ENCODE assay signal across 14 cellular contexts in genomic region chr22:17164392-17165024, GRCh38. TPM values are rescaled to one million over a fixed set of nuclear protein-coding genes. Genes with fewer than 3 reads are reported as not detected.
DNase-seq lines count a peak whose midpoint lies in the region; ATAC-seq and TF ChIP-seq lines count a peak whose summit lies in the region.
"Had no signal": no experiment of that assay in that cellular context is flagged by ENCODE, and none has a peak within 500 bp of the region (broad histone marks: within the 10 kb centered on the region; RNA-seq: fewer than 3 reads in every experiment).

No MANE protein-coding gene starts in this region.

- WGBS in liver = 96% methylated on average over 3 of the region's 3 CpGs

- no peaks in the 10 kb centered on the region for H3K4me1 ChIP-seq in BE2C
- peaks cover 4 to 34% (median 26%) of the 10 kb centered on the region in 4 donors for H3K4me1 ChIP-seq in liver (ENCODE audit: control insufficient read depth in 4 of 4, insufficient read depth in 4 of 4, low read length in 3 of 4)

- no peak overlapping the region for H3K27ac ChIP-seq in liver (ENCODE audit: low read depth in 1 of 2, low read length in 2 of 2)

- no peak overlapping the region for H3K9ac ChIP-seq in liver (ENCODE audit: low read depth in 1 of 2, low read length in 2 of 2)

- TF ChIP-seq CTCF in BE2C (IDR thresholded peaks at IDR 0.05; ENCODE audit: low read depth, low read length) = peak; percentile 33
- TF ChIP-seq CTCF in HFF-Myc (IDR thresholded peaks at IDR 0.05; ENCODE audit: low read depth, low read length, missing control alignments) = peak; percentile 35
- TF ChIP-seq CTCF in astrocyte of the spinal cord (IDR thresholded peaks at IDR 0.05; ENCODE audit: low read depth, low read length) = peak; percentile 24
- peak; percentile 1 for TF ChIP-seq CTCF in liver (IDR thresholded peaks at IDR 0.05; ENCODE audit: low read depth, low read length, missing input control)

- H3K36me3 ChIP-seq in BE2C (no peaks in the 10 kb centered on the region), liver (ENCODE audit: control insufficient read depth in 4 of 4, insufficient read depth in 3 of 4, low read depth in 1 of 4, low read length in 3 of 4) (no peaks in the 10 kb centered on the region)

- ATAC-seq in HG03196 (IDR thresholded peaks at IDR 0.05; ENCODE audit: unreplicated experiment) = no peak
- ATAC-seq: effector memory CD8-positive, alpha-beta T cell; stimulated activated naive CD8-positive, alpha-beta T cell treated with anti-CD3 and anti-CD28 coated beads, Interleukin-15, amount 100 ng/mL, for 72 hours had no signal

- H3K27me3 ChIP-seq in BE2C (no peaks in the 10 kb centered on the region), liver (ENCODE audit: control insufficient read depth in 4 of 4, insufficient read depth in 4 of 4, low read length in 3 of 4) (no peaks in the 10 kb centered on the region)

- DNase-seq in BE2C (no peak), HFF-Myc (ENCODE audit: extremely low read depth, low read depth) (no peak), astrocyte of the spinal cord (ENCODE audit: low read depth, low spot score) (no peak), glomerular visceral epithelial cell (ENCODE audit: extremely low spot score) (no peak), islet precursor cell (no peak)
- no peak for DNase-seq in stimulated activated CD4-positive, alpha-beta T cell treated with anti-CD3 and anti-CD28 coated beads, Interleukin-12 subunit alpha, Interleukin-12 subunit beta, amount 100 ng/mL, for 4 hours
- DNase-seq: activated CD4-positive, alpha-beta T cell treated with anti-CD3 and anti-CD28 coated beads for 48 hours; activated naive CD4-positive, alpha-beta T cell treated with Interleukin-2 at 50 U/mL for 16 hours; effector memory CD8-positive, alpha-beta T cell; KG1; SHP77; stimulated activated naive CD8-positive, alpha-beta T cell treated with anti-CD3 and anti-CD28 coated beads, Interleukin-15, amount 100 ng/mL, for 72 hours had no signal

- in situ Hi-C loops in astrocyte of the spinal cord (cut with HindIII; ENCODE audit: low sequenced_read_pairs) = no loop called here

- H3K4me3 ChIP-seq in BE2C (ENCODE audit: low read depth, low read length) (no peak overlapping the region), HFF-Myc (replicated peaks; ENCODE audit: low read depth, low read length) (no peak overlapping the region), astrocyte of the spinal cord (ENCODE audit: low read depth, low read length) (no peak overlapping the region), liver (ENCODE audit: low read depth in 1 of 3, low read length in 3 of 3) (no peak overlapping the region)

- H3K9me3 ChIP-seq in BE2C (no peaks in the 10 kb centered on the region), liver (ENCODE audit: control insufficient read depth in 4 of 4, low read length in 3 of 4) (no peaks in the 10 kb centered on the region)

- peak in 1 of 2 donors; percentile 12 for TF ChIP-seq RAD21 in liver (IDR thresholded peaks at IDR 0.05)

TF ChIP-seq in liver, 16 proteins besides CTCF, POLR2A, EP300 and RAD21:
- TF ChIP-seq JUND (IDR thresholded peaks at IDR 0.05) (no peak), ATF3 (IDR thresholded peaks at IDR 0.05) (no peak), ZBTB33 (IDR thresholded peaks at IDR 0.05) (no peak)

RNA-seq across cellular contexts. Expression of gene HDHD5, which starts 5.4 kb away (rescaled TPM):
- polyA plus RNA-seq in BE2C (2012; ENCODE audit: insufficient read depth, insufficient read length, low read depth) = 188 TPM
- total RNA-seq in liver = 10 to 100 TPM; 13.2 to 38.2 TPM
- polyA plus RNA-seq in liver = 10 to 100 TPM; 33.5 to 46.1 TPM

RNA-seq across cellular contexts. Expression of gene TMEM121B, which starts 43.3 kb away (rescaled TPM):
- 2.6 TPM for polyA plus RNA-seq in BE2C (2012; ENCODE audit: insufficient read depth, insufficient read length, low read depth)
- under 1 TPM; 0.09 to 0.17 TPM for total RNA-seq in liver
- under 1 TPM; 0.06 to 0.12 TPM for polyA plus RNA-seq in liver

RNA-seq across cellular contexts. Expression of gene ADA2, which starts 54.7 kb away (rescaled TPM):
- polyA plus RNA-seq in BE2C (2012; ENCODE audit: insufficient read depth, insufficient read length, low read depth) = 1.2 TPM
- total RNA-seq in liver = 10 to 100 TPM in 1 of 2 donors, 1 to 10 TPM in 1; 8.7 to 18.7 TPM
- 1 to 10 TPM; 3.2 to 9.6 TPM for polyA plus RNA-seq in liver
